Comparison of ENCODE assay signal across 1 cellular context in genomic region chr1:11805454-11806306, GRCh38.
TF ChIP-seq lines count a peak whose summit lies in the region.

A gene with protein sequence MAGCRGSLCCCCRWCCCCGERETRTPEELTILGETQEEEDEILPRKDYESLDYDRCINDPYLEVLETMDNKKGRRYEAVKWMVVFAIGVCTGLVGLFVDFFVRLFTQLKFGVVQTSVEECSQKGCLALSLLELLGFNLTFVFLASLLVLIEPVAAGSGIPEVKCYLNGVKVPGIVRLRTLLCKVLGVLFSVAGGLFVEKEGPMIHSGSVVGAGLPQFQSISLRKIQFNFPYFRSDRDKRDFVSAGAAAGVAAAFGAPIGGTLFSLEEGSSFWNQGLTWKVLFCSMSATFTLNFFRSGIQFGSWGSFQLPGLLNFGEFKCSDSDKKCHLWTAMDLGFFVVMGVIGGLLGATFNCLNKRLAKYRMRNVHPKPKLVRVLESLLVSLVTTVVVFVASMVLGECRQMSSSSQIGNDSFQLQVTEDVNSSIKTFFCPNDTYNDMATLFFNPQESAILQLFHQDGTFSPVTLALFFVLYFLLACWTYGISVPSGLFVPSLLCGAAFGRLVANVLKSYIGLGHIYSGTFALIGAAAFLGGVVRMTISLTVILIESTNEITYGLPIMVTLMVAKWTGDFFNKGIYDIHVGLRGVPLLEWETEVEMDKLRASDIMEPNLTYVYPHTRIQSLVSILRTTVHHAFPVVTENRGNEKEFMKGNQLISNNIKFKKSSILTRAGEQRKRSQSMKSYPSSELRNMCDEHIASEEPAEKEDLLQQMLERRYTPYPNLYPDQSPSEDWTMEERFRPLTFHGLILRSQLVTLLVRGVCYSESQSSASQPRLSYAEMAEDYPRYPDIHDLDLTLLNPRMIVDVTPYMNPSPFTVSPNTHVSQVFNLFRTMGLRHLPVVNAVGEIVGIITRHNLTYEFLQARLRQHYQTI (plus strand): TSS chr1:11806191. CDS start chr1:11806263, 72 bp downstream.
Gene MTHFR (minus strand): TSS chr1:11805964. CDS start chr1:11803116, 2,848 bp downstream.

TF ChIP-seq in HepG2, 621 proteins besides CTCF, POLR2A, EP300 and RAD21 (continued from another document and continues in another):
- 0 out of 2 replicates have a peak, but pooled peaks have one; percentile 54 for TF ChIP-seq THAP7 (CRISPR knock-in tag; IDR thresholded peaks at IDR 0.05)
- TF ChIP-seq ZNF749 (CRISPR knock-in tag; IDR thresholded peaks at IDR 0.05; ENCODE audit: borderline replicate concordance), result peak; percentile 76
- peak; percentile 90 for TF ChIP-seq MAX (IDR thresholded peaks at IDR 0.05)
- no peak for TF ChIP-seq ZNF10 (CRISPR knock-in tag; IDR thresholded peaks at IDR 0.05; ENCODE audit: borderline replicate concordance, low read depth)
- TF ChIP-seq SMAD3 (CRISPR knock-in tag; IDR thresholded peaks at IDR 0.05), result peak; percentile 68; the same call in 1 of the 2 replicates
- TF ChIP-seq DR1 (CRISPR knock-in tag; IDR thresholded peaks at IDR 0.05), result peak; percentile 76
- TF ChIP-seq MYC (CRISPR knock-in tag; IDR thresholded peaks at IDR 0.05; ENCODE audit: borderline replicate concordance), result peak; percentile 76
- peak; percentile 34; the same call in 1 of the 2 replicates for TF ChIP-seq FOXO1 (CRISPR knock-in tag; IDR thresholded peaks at IDR 0.05)
- no peak for TF ChIP-seq TBL1XR1 (IDR thresholded peaks at IDR 0.05; ENCODE audit: borderline replicate concordance, low read length, partially characterized antibody)
- TF ChIP-seq MED13 (CRISPR knock-in tag; IDR thresholded peaks at IDR 0.05), result peak; percentile 80; the same call in 1 of the 2 replicates
- 0 out of 2 replicates have a peak, but pooled peaks have one; percentile 1 for TF ChIP-seq STAG1 (CRISPR knock-in tag; IDR thresholded peaks at IDR 0.05)
- 0 out of 2 replicates have a peak, but pooled peaks have one; percentile 35 for TF ChIP-seq TBX3 (IDR thresholded peaks at IDR 0.05; ENCODE audit: borderline replicate concordance)
- TF ChIP-seq, protein P1, sequence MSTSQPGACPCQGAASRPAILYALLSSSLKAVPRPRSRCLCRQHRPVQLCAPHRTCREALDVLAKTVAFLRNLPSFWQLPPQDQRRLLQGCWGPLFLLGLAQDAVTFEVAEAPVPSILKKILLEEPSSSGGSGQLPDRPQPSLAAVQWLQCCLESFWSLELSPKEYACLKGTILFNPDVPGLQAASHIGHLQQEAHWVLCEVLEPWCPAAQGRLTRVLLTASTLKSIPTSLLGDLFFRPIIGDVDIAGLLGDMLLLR (CRISPR knock-in tag; IDR thresholded peaks at IDR 0.05), result no peak
- no peak for TF ChIP-seq ZNF644 (CRISPR knock-in tag; IDR thresholded peaks at IDR 0.05; ENCODE audit: low read depth)
- 0 out of 2 replicates have a peak, but pooled peaks have one; percentile 44 for TF ChIP-seq CHCHD3 (CRISPR knock-in tag; IDR thresholded peaks at IDR 0.05)
- TF ChIP-seq ARNT2 (CRISPR knock-in tag; IDR thresholded peaks at IDR 0.05; ENCODE audit: low read depth), result peak; percentile 66; the same call in 1 of the 2 replicates
- TF ChIP-seq, protein P2, sequence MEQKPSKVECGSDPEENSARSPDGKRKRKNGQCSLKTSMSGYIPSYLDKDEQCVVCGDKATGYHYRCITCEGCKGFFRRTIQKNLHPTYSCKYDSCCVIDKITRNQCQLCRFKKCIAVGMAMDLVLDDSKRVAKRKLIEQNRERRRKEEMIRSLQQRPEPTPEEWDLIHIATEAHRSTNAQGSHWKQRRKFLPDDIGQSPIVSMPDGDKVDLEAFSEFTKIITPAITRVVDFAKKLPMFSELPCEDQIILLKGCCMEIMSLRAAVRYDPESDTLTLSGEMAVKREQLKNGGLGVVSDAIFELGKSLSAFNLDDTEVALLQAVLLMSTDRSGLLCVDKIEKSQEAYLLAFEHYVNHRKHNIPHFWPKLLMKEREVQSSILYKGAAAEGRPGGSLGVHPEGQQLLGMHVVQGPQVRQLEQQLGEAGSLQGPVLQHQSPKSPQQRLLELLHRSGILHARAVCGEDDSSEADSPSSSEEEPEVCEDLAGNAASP (CRISPR knock-in tag; IDR thresholded peaks at IDR 0.05; ENCODE audit: borderline replicate concordance), result no peak
- TF ChIP-seq PATZ1 (CRISPR knock-in tag; IDR thresholded peaks at IDR 0.05), result peak; percentile 92
- TF ChIP-seq IKZF5 (CRISPR knock-in tag; IDR thresholded peaks at IDR 0.05), result peak; percentile 93
- peak; percentile 23 for TF ChIP-seq ETV6 (CRISPR knock-in tag; conservative IDR thresholded peaks at IDR 0.05)
- peak; percentile 85 for TF ChIP-seq PAXIP1 (CRISPR knock-in tag; conservative IDR thresholded peaks at IDR 0.05)
- TF ChIP-seq ZBTB39 (CRISPR knock-in tag; IDR thresholded peaks at IDR 0.05), result 0 out of 2 replicates have a peak, but pooled peaks have one; percentile 41
- TF ChIP-seq ZNF768 (CRISPR knock-in tag; IDR thresholded peaks at IDR 0.05), result no peak
- peak; percentile 44; the same call in 1 of the 2 replicates for TF ChIP-seq ZNF33A (CRISPR knock-in tag; IDR thresholded peaks at IDR 0.05; ENCODE audit: borderline replicate concordance)
- TF ChIP-seq ZFY (CRISPR knock-in tag; IDR thresholded peaks at IDR 0.05), result peak; percentile 73
- TF ChIP-seq, protein P3, sequence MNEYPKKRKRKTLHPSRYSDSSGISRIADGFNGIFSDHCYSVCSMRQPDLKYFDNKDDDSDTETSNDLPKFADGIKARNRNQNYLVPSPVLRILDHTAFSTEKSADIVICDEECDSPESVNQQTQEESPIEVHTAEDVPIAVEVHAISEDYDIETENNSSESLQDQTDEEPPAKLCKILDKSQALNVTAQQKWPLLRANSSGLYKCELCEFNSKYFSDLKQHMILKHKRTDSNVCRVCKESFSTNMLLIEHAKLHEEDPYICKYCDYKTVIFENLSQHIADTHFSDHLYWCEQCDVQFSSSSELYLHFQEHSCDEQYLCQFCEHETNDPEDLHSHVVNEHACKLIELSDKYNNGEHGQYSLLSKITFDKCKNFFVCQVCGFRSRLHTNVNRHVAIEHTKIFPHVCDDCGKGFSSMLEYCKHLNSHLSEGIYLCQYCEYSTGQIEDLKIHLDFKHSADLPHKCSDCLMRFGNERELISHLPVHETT (CRISPR knock-in tag; conservative IDR thresholded peaks at IDR 0.05), result peak; percentile 63
- TF ChIP-seq ZNF143 (CRISPR knock-in tag; IDR thresholded peaks at IDR 0.05), result peak; percentile 8; the same call in 1 of the 2 replicates
